Comparison of ENCODE assay signal across 10 cellular contexts in genomic region chr5:154284433-154284832, GRCh38.
DNase-seq lines count a peak whose midpoint lies in the region; ATAC-seq and TF ChIP-seq lines count a peak whose summit lies in the region.
"Had no signal": no experiment of that assay in that cellular context is flagged by ENCODE, and none has a peak within 500 bp of the region (broad histone marks: within the 10 kb centered on the region; RNA-seq: fewer than 3 reads in every experiment).

No MANE protein-coding gene starts in this region.

- DNase-seq in GM12864 (ENCODE audit: low read depth) (peak; percentile 43), OCI-M1 (lab: John Stamatoyannopoulos, UW) (peak; percentile 3), NCI-H187 (lab: John Stamatoyannopoulos, UW) (no peak)
- DNase-seq in activated naive CD4-positive, alpha-beta T cell treated with anti-CD3 and anti-CD28 coated beads, Interleukin-2, amount 50 U/mL, for 72 hours (ENCODE audit: low spot score in 2 of 2): no peak
- DNase-seq in activated effector memory CD4-positive, alpha-beta T cell treated with anti-CD3 and anti-CD28 coated beads, Interleukin-2, amount 50 U/mL, for 16 hours: no peak
- DNase-seq in CD8-positive, alpha-beta T cell: no peak
- DNase-seq: NCI-H1105 treated with DMSO at 0.1 percent for 48 hours had no signal

- peaks cover 19% of the 10 kb centered on the region for H3K4me1 Mint-ChIP-seq in CD8-positive, alpha-beta T cell (ENCODE audit: low read depth)

- peaks cover 0 to 9% of the 10 kb centered on the region in 2 donors for H3K36me3 Mint-ChIP-seq in activated naive CD4-positive, alpha-beta T cell treated with anti-CD3 and anti-CD28 coated beads, Interleukin-2, amount 50 U/mL, for 72 hours
- no peaks in the 10 kb centered on the region for H3K36me3 Mint-ChIP-seq in CD8-positive, alpha-beta T cell

- ATAC-seq in GM19467 (IDR thresholded peaks at IDR 0.05; ENCODE audit: unreplicated experiment) (peak; percentile 89), HG03060 (IDR thresholded peaks at IDR 0.05; ENCODE audit: low read depth, unreplicated experiment) (peak; percentile 79)
- no peak for ATAC-seq in activated naive CD4-positive, alpha-beta T cell treated with anti-CD3 and anti-CD28 coated beads, Interleukin-2, amount 50 U/mL, for 72 hours
- ATAC-seq in CD8-positive, alpha-beta T cell: no peak

- H3K27me3 ChIP-seq in CD8-positive, alpha-beta T cell (ENCODE audit: insufficient read depth, low read length): no peaks in the 10 kb centered on the region
- H3K27me3 ChIP-seq: BLaER1 had no signal

- TF ChIP-seq CTCF in GM12864 (IDR thresholded peaks at IDR 0.05; ENCODE audit: low read depth, low read length, missing control alignments): no peak
- TF ChIP-seq CTCF in CD8-positive, alpha-beta T cell (IDR thresholded peaks at IDR 0.05): no peak

- H3K27ac ChIP-seq in CD8-positive, alpha-beta T cell (ENCODE audit: low read depth, low read length): no peak overlapping the region
- H3K27ac ChIP-seq: BLaER1 had no signal

- no peak overlapping the region for H3K27ac Mint-ChIP-seq in activated naive CD4-positive, alpha-beta T cell treated with anti-CD3 and anti-CD28 coated beads, Interleukin-2, amount 50 U/mL, for 72 hours
- H3K27ac Mint-ChIP-seq in CD8-positive, alpha-beta T cell: no peak overlapping the region

- intact Hi-C loops in CD8-positive, alpha-beta T cell (cut with DNase I, micrococcal nuclease): no loop called here

- CTCF ChIA-PET in CD8-positive, alpha-beta T cell (lab: Charles Lee): interaction anchor here (1.3 kb wide), 1 partner anchor 10 kb away, joined by 3 read pairs; no protein-coding TSS in a partner anchor

- no peaks in the 10 kb centered on the region for H3K9me3 ChIP-seq in CD8-positive, alpha-beta T cell (ENCODE audit: low read length)
- H3K9me3 ChIP-seq: BLaER1 had no signal

- POLR2A ChIA-PET in CD8-positive, alpha-beta T cell (lab: Charles Lee): interaction anchor here (0.6 kb wide), 1 partner anchor 9 kb away, joined by 3 read pairs; no protein-coding TSS in a partner anchor

- H3K4me1 ChIP-seq in CD8-positive, alpha-beta T cell (ENCODE audit: insufficient read depth, low read length): no peaks in the 10 kb centered on the region
- H3K4me1 ChIP-seq: BLaER1 had no signal

- H3K27me3 Mint-ChIP-seq in CD8-positive, alpha-beta T cell (ENCODE audit: low read depth): no peaks in the 10 kb centered on the region

- H3K36me3 ChIP-seq in CD8-positive, alpha-beta T cell (ENCODE audit: insufficient read depth, low read length): no peaks in the 10 kb centered on the region
- H3K36me3 ChIP-seq: BLaER1 had no signal

- no peak overlapping the region for H3K4me3 ChIP-seq in GM12864 (ENCODE audit: low read depth, low read length)
- H3K4me3 ChIP-seq in CD8-positive, alpha-beta T cell (ENCODE audit: low read depth, low read length): no peak overlapping the region
- H3K4me3 ChIP-seq: BLaER1 had no signal

- H3K9me3 Mint-ChIP-seq in activated naive CD4-positive, alpha-beta T cell treated with anti-CD3 and anti-CD28 coated beads, Interleukin-2, amount 50 U/mL, for 72 hours: no peaks in the 10 kb centered on the region
- no peaks in the 10 kb centered on the region for H3K9me3 Mint-ChIP-seq in CD8-positive, alpha-beta T cell

- H3K4me3 Mint-ChIP-seq in CD8-positive, alpha-beta T cell: no peak overlapping the region

Comparison
In these comparisons a context has a peak if more than half of its experiments do, and no peak if none do; other contexts are left out.
1. DNase-seq: peak in GM12864 (single experiment) and OCI-M1 (single experiment); none in activated naive CD4-positive, alpha-beta T cell treated with anti-CD3 and anti-CD28 coated beads, Interleukin-2, amount 50 U/mL, for 72 hours (0 of 2), activated effector memory CD4-positive, alpha-beta T cell treated with anti-CD3 and anti-CD28 coated beads, Interleukin-2, amount 50 U/mL, for 16 hours (single experiment), CD8-positive, alpha-beta T cell (0 of 7) and NCI-H187 (0 of 2).
2. ATAC-seq: peak in GM19467 (single experiment) and HG03060 (single experiment); none in activated naive CD4-positive, alpha-beta T cell treated with anti-CD3 and anti-CD28 coated beads, Interleukin-2, amount 50 U/mL, for 72 hours (0 of 2) and CD8-positive, alpha-beta T cell (single experiment).